Comparison of ENCODE assay signal across 8 cellular contexts in genomic region chr1:100352267-100353072, GRCh38. TPM values are rescaled to one million over a fixed set of nuclear protein-coding genes. Genes with fewer than 3 reads are reported as not detected.
DNase-seq lines count a peak whose midpoint lies in the region; ATAC-seq and TF ChIP-seq lines count a peak whose summit lies in the region.

TSS of gene CDC14A (plus strand) at chr1:100352506. CDS start at chr1:100352955, 449 bp downstream.

- TF ChIP-seq CTCF in GM12865 (IDR thresholded peaks at IDR 0.05; ENCODE audit: insufficient read depth, low read depth, low read length, missing control alignments) (no peak), type B pancreatic cell (conservative IDR thresholded peaks at IDR 0.05) (no peak)

- peaks cover 44% of the 10 kb centered on the region for H3K4me1 Mint-ChIP-seq in activated naive CD8-positive, alpha-beta T cell treated with anti-CD3 and anti-CD28 coated beads, Interleukin-2, amount 50 U/mL, for 24 hours
- peaks cover 34% of the 10 kb centered on the region for H3K4me1 Mint-ChIP-seq in type B pancreatic cell (ENCODE audit: unreplicated experiment)

- no peaks in the 10 kb centered on the region for H3K27me3 Mint-ChIP-seq in activated naive CD8-positive, alpha-beta T cell treated with anti-CD3 and anti-CD28 coated beads, Interleukin-2, amount 50 U/mL, for 24 hours
- no peaks in the 10 kb centered on the region for H3K27me3 Mint-ChIP-seq in type B pancreatic cell

- H3K36me3 Mint-ChIP-seq in activated naive CD8-positive, alpha-beta T cell treated with anti-CD3 and anti-CD28 coated beads, Interleukin-2, amount 50 U/mL, for 24 hours (ENCODE audit: low read depth) = peaks cover 10% of the 10 kb centered on the region
- H3K36me3 Mint-ChIP-seq in type B pancreatic cell = peaks cover 13% of the 10 kb centered on the region

- peak within 1 kb of the TSS; percentile 74 for H3K4me3 ChIP-seq in GM12865 (ENCODE audit: low read depth, low read length)

- DNase-seq in GM12865 (ENCODE audit: low read depth) = peak; percentile 95
- DNase-seq in NCI-H128 (lab: John Stamatoyannopoulos, UW; ENCODE audit: unreplicated experiment) = peak; percentile 75
- peak; percentile 85 to 92 for DNase-seq in SW 1271 (lab: John Stamatoyannopoulos, UW)
- DNase-seq in activated naive CD8-positive, alpha-beta T cell treated with anti-CD3 and anti-CD28 coated beads, Interleukin-2, amount 50 U/mL, for 24 hours = peak; percentile 85
- DNase-seq in cardiac septum (ENCODE audit: low spot score) = peak; percentile 93
- peak; percentile 87 for DNase-seq in pons (ENCODE audit: low spot score)
- DNase-seq in type B pancreatic cell (ENCODE audit: extremely low spot score, unreplicated experiment) = peak; percentile 94

- intact Hi-C loops in cardiac septum (cut with DNase I) = loop anchor here (2.0 to 5.0 kb wide), 5 partner anchors 48 to 315 kb away; partner anchors contain the start of genes SASS6 and TRMT13

- H3K4me3 Mint-ChIP-seq in activated naive CD8-positive, alpha-beta T cell treated with anti-CD3 and anti-CD28 coated beads, Interleukin-2, amount 50 U/mL, for 24 hours = peak within 1 kb of the TSS; percentile 97
- H3K4me3 Mint-ChIP-seq in type B pancreatic cell = peak within 1 kb of the TSS; percentile 99

- peak within 1 kb of the TSS; percentile 99 for H3K27ac Mint-ChIP-seq in activated naive CD8-positive, alpha-beta T cell treated with anti-CD3 and anti-CD28 coated beads, Interleukin-2, amount 50 U/mL, for 24 hours
- H3K27ac Mint-ChIP-seq in type B pancreatic cell = peak within 1 kb of the TSS; percentile 99

- peak; percentile 64 for ATAC-seq in HG02678 (IDR thresholded peaks at IDR 0.05; ENCODE audit: unreplicated experiment)
- peak; percentile 72 for ATAC-seq in activated naive CD8-positive, alpha-beta T cell treated with anti-CD3 and anti-CD28 coated beads, Interleukin-2, amount 50 U/mL, for 24 hours

- H3K9me3 Mint-ChIP-seq in activated naive CD8-positive, alpha-beta T cell treated with anti-CD3 and anti-CD28 coated beads, Interleukin-2, amount 50 U/mL, for 24 hours = no peaks in the 10 kb centered on the region
- H3K9me3 Mint-ChIP-seq in type B pancreatic cell = no peaks in the 10 kb centered on the region

RNA-seq across cellular contexts. Expression of gene CDC14A, which starts in this region (rescaled TPM):
- total RNA-seq in cardiac septum (4.9 TPM), type B pancreatic cell (ENCODE audit: low replicate concordance) (9.7 and 11.4 TPM in 2 replicates)

Comparison
In these comparisons a context has a peak if more than half of its experiments do, and no peak if none do; other contexts are left out.
1. Peak in every context shown above with its lines: DNase-seq, ATAC-seq and H3K4me3 ChIP-seq.